22 cellular contexts compared by ENCODE assay signal in genomic region chr7:129946282-129946681, GRCh38.
"Had no signal": no experiment of that assay in that cellular context is flagged by ENCODE, and none has a peak within 500 bp of the region (broad histone marks: within the 10 kb centered on the region; RNA-seq: fewer than 3 reads in every experiment).

No MANE protein-coding gene starts in this region.

- H3K27me3 ChIP-seq: sigmoid colon had no signal

- FAIRE-seq: endothelial cell of umbilical vein, keratinocyte, small intestine had no signal

- H3K4me1 Mint-ChIP-seq: activated naive CD8-positive, alpha-beta T cell treated with anti-CD3 and anti-CD28 coated beads, Interleukin-2, amount 10 ng/mL, durations not matched to agents 7 days and 5 days; stimulated activated memory B cell treated with anti-CD40 and anti-IgM and Interleukin-4, amounts not matched to agents 10 μg/mL and 1 μg/mL and 100 μg/mL, for 72 hours had no signal

- H3K4me3 Mint-ChIP-seq: activated CD4-positive, alpha-beta memory T cell treated with anti-CD3 and anti-CD28 coated beads, Interleukin-2, amount 10 ng/mL, durations not matched to agents 7 days and 5 days; activated CD4-positive, alpha-beta T cell treated with anti-CD3 and anti-CD28 coated beads, Interleukin-2, amount 10 ng/mL, durations not matched to agents 7 days and 5 days; activated naive CD4-positive, alpha-beta T cell treated with anti-CD3 and anti-CD28 coated beads for 36 hours; activated naive CD8-positive, alpha-beta T cell treated with anti-CD3 and anti-CD28 coated beads, Interleukin-2, amount 10 ng/mL, durations not matched to agents 7 days and 5 days; natural killer cell; stimulated activated memory B cell treated with anti-CD40 and anti-IgM and Interleukin-4, amounts not matched to agents 10 μg/mL and 1 μg/mL and 100 μg/mL, for 72 hours; stimulated activated naive CD8-positive, alpha-beta T cell treated with anti-CD3 and anti-CD28 coated beads, Interleukin-15, amount 100 ng/mL, for 72 hours; T-helper 1 cell treated with Interleukin-12 subunit alpha and Interleukin-12 subunit beta and Interleukin-4 antibody, amounts not matched to agents 30 μg/mL and 1 μg/mL, for 36 hours had no signal

- H3K27ac Mint-ChIP-seq: activated CD4-positive, alpha-beta memory T cell treated with anti-CD3 and anti-CD28 coated beads, Interleukin-2, amount 10 ng/mL, durations not matched to agents 7 days and 5 days; activated CD4-positive, alpha-beta T cell treated with anti-CD3 and anti-CD28 coated beads, Interleukin-2, amount 10 ng/mL, durations not matched to agents 7 days and 5 days; activated naive CD4-positive, alpha-beta T cell treated with anti-CD3 and anti-CD28 coated beads for 36 hours; activated naive CD8-positive, alpha-beta T cell treated with anti-CD3 and anti-CD28 coated beads, Interleukin-2, amount 10 ng/mL, durations not matched to agents 7 days and 5 days; stimulated activated memory B cell treated with anti-CD40 and anti-IgM and Interleukin-4, amounts not matched to agents 10 μg/mL and 1 μg/mL and 100 μg/mL, for 72 hours; stimulated activated naive CD8-positive, alpha-beta T cell treated with anti-CD3 and anti-CD28 coated beads, Interleukin-15, amount 100 ng/mL, for 72 hours; T-helper 1 cell treated with Interleukin-12 subunit alpha and Interleukin-12 subunit beta and Interleukin-4 antibody, amounts not matched to agents 30 μg/mL and 1 μg/mL, for 36 hours had no signal

- H3K9me3 ChIP-seq: sigmoid colon had no signal

- H3K36me3 Mint-ChIP-seq: natural killer cell had no signal

- H3K27me3 Mint-ChIP-seq: activated CD4-positive, alpha-beta memory T cell treated with anti-CD3 and anti-CD28 coated beads, Interleukin-2, amount 10 ng/mL, durations not matched to agents 7 days and 5 days; activated CD4-positive, alpha-beta T cell treated with anti-CD3 and anti-CD28 coated beads, Interleukin-2, amount 10 ng/mL, durations not matched to agents 7 days and 5 days; activated naive CD8-positive, alpha-beta T cell treated with anti-CD3 and anti-CD28 coated beads, Interleukin-2, amount 10 ng/mL, durations not matched to agents 7 days and 5 days; stimulated activated memory B cell treated with anti-CD40 and anti-IgM and Interleukin-4, amounts not matched to agents 10 μg/mL and 1 μg/mL and 100 μg/mL, for 72 hours; stimulated activated naive CD8-positive, alpha-beta T cell treated with anti-CD3 and anti-CD28 coated beads, Interleukin-15, amount 100 ng/mL, for 72 hours had no signal

- H3K4me3 ChIP-seq: sigmoid colon had no signal

- H3K36me3 ChIP-seq: sigmoid colon had no signal

- ATAC-seq: left colon; natural killer cell; stimulated activated memory B cell treated with anti-CD40 and anti-IgM and Interleukin-4, amounts not matched to agents 10 μg/mL and 1 μg/mL and 100 μg/mL, for 72 hours; stimulated activated naive CD8-positive, alpha-beta T cell treated with anti-CD3 and anti-CD28 coated beads, Interleukin-15, amount 100 ng/mL, for 72 hours had no signal

- H3K9me3 Mint-ChIP-seq: activated CD4-positive, alpha-beta memory T cell treated with anti-CD3 and anti-CD28 coated beads, Interleukin-2, amount 10 ng/mL, durations not matched to agents 7 days and 5 days; activated CD4-positive, alpha-beta T cell treated with anti-CD3 and anti-CD28 coated beads, Interleukin-2, amount 10 ng/mL, durations not matched to agents 7 days and 5 days; activated naive CD4-positive, alpha-beta T cell treated with anti-CD3 and anti-CD28 coated beads for 36 hours; activated naive CD8-positive, alpha-beta T cell treated with anti-CD3 and anti-CD28 coated beads, Interleukin-2, amount 10 ng/mL, durations not matched to agents 7 days and 5 days; natural killer cell; stimulated activated naive CD8-positive, alpha-beta T cell treated with anti-CD3 and anti-CD28 coated beads, Interleukin-15, amount 100 ng/mL, for 72 hours; T-helper 1 cell treated with Interleukin-12 subunit alpha and Interleukin-12 subunit beta and Interleukin-4 antibody, amounts not matched to agents 30 μg/mL and 1 μg/mL, for 36 hours had no signal

- DNase-seq: activated CD4-positive, alpha-beta memory T cell treated with anti-CD3 and anti-CD28 coated beads, Interleukin-2, amount 10 ng/mL, durations not matched to agents 7 days and 5 days; activated CD4-positive, alpha-beta T cell treated with anti-CD3 and anti-CD28 coated beads for 1 hour; activated CD4-positive, alpha-beta T cell treated with anti-CD3 and anti-CD28 coated beads, Interleukin-2, amount 10 ng/mL, durations not matched to agents 7 days and 5 days; activated effector memory CD4-positive, alpha-beta T cell treated with Interleukin-2 at 50 U/mL for 16 hours; activated naive CD4-positive, alpha-beta T cell treated with anti-CD3 and anti-CD28 coated beads for 36 hours; activated naive CD8-positive, alpha-beta T cell treated with anti-CD3 and anti-CD28 coated beads, Interleukin-2, amount 10 ng/mL, durations not matched to agents 7 days and 5 days; amniotic stem cell; caudate nucleus; left colon; mammary epithelial cell; natural killer cell; small intestine; stimulated activated CD4-positive, alpha-beta T cell treated with anti-CD3 and anti-CD28 coated beads, Interleukin-4, amount 100 ng/mL, for 4 hours; stimulated activated CD8-positive, alpha-beta memory T cell treated with anti-CD3 and anti-CD28 coated beads, Interleukin-4, amount 100 ng/mL, for 48 hours; stimulated activated naive CD8-positive, alpha-beta T cell treated with anti-CD3 and anti-CD28 coated beads, Interleukin-15, amount 100 ng/mL, for 72 hours; substantia nigra; T1000 had no signal
